ENCODE assay signal across 7 cellular contexts in the genomic region with DNA sequence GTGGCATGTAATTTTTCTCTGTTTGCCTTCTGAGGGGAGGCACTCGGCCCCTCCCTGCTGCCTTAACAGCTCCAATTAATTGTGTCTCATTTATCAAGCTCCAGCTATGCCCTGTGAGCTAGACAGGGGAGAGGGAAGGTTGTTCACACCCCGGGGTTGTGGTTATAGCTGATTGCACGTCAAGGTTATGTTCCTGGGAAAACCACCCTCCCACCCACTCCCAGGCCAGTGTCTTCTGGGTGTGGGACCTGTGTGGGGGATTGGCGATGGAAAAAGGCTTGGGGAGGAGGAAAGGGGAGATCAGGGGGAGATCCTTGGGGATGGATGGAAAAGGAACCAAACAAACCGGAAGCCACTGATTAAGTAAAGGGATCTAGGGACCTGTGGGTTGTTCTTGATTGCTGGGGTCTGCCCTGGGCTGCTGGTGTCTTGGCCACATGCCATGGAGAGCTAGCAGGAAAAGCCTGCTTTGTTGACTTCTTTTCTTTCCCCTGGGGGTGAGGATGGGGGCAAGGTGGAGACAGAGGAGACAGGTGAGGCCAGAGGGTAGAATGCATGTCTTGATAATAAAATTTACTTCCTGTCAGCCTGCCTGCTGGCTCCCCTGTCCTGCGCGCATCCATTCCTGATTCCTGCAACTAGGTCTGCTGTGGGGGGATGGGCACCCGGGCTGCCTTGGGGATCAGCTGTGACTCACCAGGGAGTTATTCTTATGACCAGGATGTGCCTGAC. TPM values are rescaled to one million over a fixed set of nuclear protein-coding genes. Genes with fewer than 3 reads are reported as not detected.
DNase-seq lines count a peak whose midpoint lies in the region; ATAC-seq and TF ChIP-seq lines count a peak whose summit lies in the region.

No MANE protein-coding gene starts in this region.

- H3K4me1 Mint-ChIP-seq in activated CD4-positive, alpha-beta T cell treated with anti-CD3 and anti-CD28 coated beads, Interleukin-2, amount 10 ng/mL, durations not matched to agents 7 days and 5 days = peaks cover 95% of the 10 kb centered on the region

- CTCF ChIA-PET in activated CD4-positive, alpha-beta T cell treated with anti-CD3 and anti-CD28 coated beads, Interleukin-2, amount 10 ng/mL, durations not matched to agents 7 days and 5 days (lab: Charles Lee) = interaction anchor here (0.5 to 4.9 kb wide), 9 partner anchors 12 to 823 kb away, joined by 3 to 27 read pairs (median 4); a partner anchor contains a TSS

- peak; percentile 91 for ATAC-seq in esophagus mucosa

- H3K27ac Mint-ChIP-seq in activated CD4-positive, alpha-beta T cell treated with anti-CD3 and anti-CD28 coated beads, Interleukin-2, amount 10 ng/mL, durations not matched to agents 7 days and 5 days = peak overlapping the region; percentile 93

- peak overlapping the region; percentile 61 for H3K4me3 Mint-ChIP-seq in activated CD4-positive, alpha-beta T cell treated with anti-CD3 and anti-CD28 coated beads, Interleukin-2, amount 10 ng/mL, durations not matched to agents 7 days and 5 days

- peak overlapping the region; percentile 6 for H3K4me3 ChIP-seq in GM12875 (ENCODE audit: low read depth, low read length)
- H3K4me3 ChIP-seq in muscle layer of duodenum (ENCODE audit: low read depth in 1 of 2, low read length in 2 of 2) = no peak overlapping the region
- H3K4me3 ChIP-seq in thyroid gland (replicated peaks in 1 of 3) = no peak overlapping the region

- no peaks in the 10 kb centered on the region for H3K36me3 ChIP-seq in muscle layer of duodenum (ENCODE audit: control insufficient read depth in 1 of 2, insufficient read depth in 2 of 2, low read length in 2 of 2)
- no peaks in the 10 kb centered on the region for H3K36me3 ChIP-seq in thyroid gland

- POLR2A ChIA-PET in activated CD4-positive, alpha-beta T cell treated with anti-CD3 and anti-CD28 coated beads, Interleukin-2, amount 10 ng/mL, durations not matched to agents 7 days and 5 days (lab: Charles Lee) = interaction anchor here (0.7 kb wide), 1 partner anchor 32 kb away, joined by 3 read pairs; no protein-coding TSS in a partner anchor

- H3K27ac ChIP-seq in muscle layer of duodenum (ENCODE audit: low read length) (peak overlapping the region; percentile 67), thyroid gland (peak overlapping the region; percentile 78 to 89 (median 80))

- H3K27me3 Mint-ChIP-seq in activated CD4-positive, alpha-beta T cell treated with anti-CD3 and anti-CD28 coated beads, Interleukin-2, amount 10 ng/mL, durations not matched to agents 7 days and 5 days = no peaks in the 10 kb centered on the region

- H3K27me3 ChIP-seq in muscle layer of duodenum (ENCODE audit: low read depth, low read length) = no peaks in the 10 kb centered on the region
- no peaks in the 10 kb centered on the region for H3K27me3 ChIP-seq in thyroid gland

- no peak for TF ChIP-seq POLR2A in thyroid gland (IDR thresholded peaks at IDR 0.05)

- intact Hi-C loops in thyroid gland (cut with DNase I) = no loop called here

- WGBS in thyroid gland, 2 donors = 58 to 63% methylated on average over 8 of the region's 8 CpGs

- DNase-seq in NCI-H1694 treated with DMSO at 0.1 percent for 48 hours (lab: John Stamatoyannopoulos, UW) = peak; percentile 36
- peak; percentile 41 for DNase-seq in activated CD4-positive, alpha-beta T cell treated with anti-CD3 and anti-CD28 coated beads, Interleukin-2, amount 10 ng/mL, durations not matched to agents 7 days and 5 days
- DNase-seq in thyroid gland = peak; percentile 98 to 99
- DNase-seq in effector CD4-positive, alpha-beta T cell = no peak

- H3K36me3 Mint-ChIP-seq in activated CD4-positive, alpha-beta T cell treated with anti-CD3 and anti-CD28 coated beads, Interleukin-2, amount 10 ng/mL, durations not matched to agents 7 days and 5 days (ENCODE audit: low read depth) = peaks cover 63% of the 10 kb centered on the region

- peaks cover 24 to 26% of the 10 kb centered on the region in 2 donors for H3K4me1 ChIP-seq in muscle layer of duodenum (ENCODE audit: control insufficient read depth in 1 of 2, insufficient read depth in 2 of 2, low read length in 2 of 2)
- peaks cover 41 to 49% of the 10 kb centered on the region in 2 donors for H3K4me1 ChIP-seq in thyroid gland

- TF ChIP-seq CTCF in GM12875 (IDR thresholded peaks at IDR 0.05; ENCODE audit: borderline replicate concordance, insufficient read depth, low read depth, low read length) (no peak), thyroid gland (IDR thresholded peaks at IDR 0.05) (no peak)

- H3K9me3 ChIP-seq in muscle layer of duodenum (ENCODE audit: control insufficient read depth in 1 of 2, low read length in 2 of 2) (no peaks in the 10 kb centered on the region), thyroid gland (no peaks in the 10 kb centered on the region)

- peaks cover 4% of the 10 kb centered on the region for H3K9me3 Mint-ChIP-seq in activated CD4-positive, alpha-beta T cell treated with anti-CD3 and anti-CD28 coated beads, Interleukin-2, amount 10 ng/mL, durations not matched to agents 7 days and 5 days

RNA-seq across cellular contexts. Expression of a gene that starts 14.1 kb away (rescaled TPM):
- total RNA-seq in activated CD4-positive, alpha-beta T cell treated with anti-CD3 and anti-CD28 coated beads, Interleukin-2, amount 10 ng/mL, durations not matched to agents 7 days and 5 days = 100 to 1,000 TPM; 197 to 207 TPM
- total RNA-seq in esophagus mucosa (14.3 TPM), thyroid gland (10 to 100 TPM; 19.6 to 73.8 (median 53.6) TPM)
